10 cellular contexts compared by ENCODE assay signal in the genomic region with DNA sequence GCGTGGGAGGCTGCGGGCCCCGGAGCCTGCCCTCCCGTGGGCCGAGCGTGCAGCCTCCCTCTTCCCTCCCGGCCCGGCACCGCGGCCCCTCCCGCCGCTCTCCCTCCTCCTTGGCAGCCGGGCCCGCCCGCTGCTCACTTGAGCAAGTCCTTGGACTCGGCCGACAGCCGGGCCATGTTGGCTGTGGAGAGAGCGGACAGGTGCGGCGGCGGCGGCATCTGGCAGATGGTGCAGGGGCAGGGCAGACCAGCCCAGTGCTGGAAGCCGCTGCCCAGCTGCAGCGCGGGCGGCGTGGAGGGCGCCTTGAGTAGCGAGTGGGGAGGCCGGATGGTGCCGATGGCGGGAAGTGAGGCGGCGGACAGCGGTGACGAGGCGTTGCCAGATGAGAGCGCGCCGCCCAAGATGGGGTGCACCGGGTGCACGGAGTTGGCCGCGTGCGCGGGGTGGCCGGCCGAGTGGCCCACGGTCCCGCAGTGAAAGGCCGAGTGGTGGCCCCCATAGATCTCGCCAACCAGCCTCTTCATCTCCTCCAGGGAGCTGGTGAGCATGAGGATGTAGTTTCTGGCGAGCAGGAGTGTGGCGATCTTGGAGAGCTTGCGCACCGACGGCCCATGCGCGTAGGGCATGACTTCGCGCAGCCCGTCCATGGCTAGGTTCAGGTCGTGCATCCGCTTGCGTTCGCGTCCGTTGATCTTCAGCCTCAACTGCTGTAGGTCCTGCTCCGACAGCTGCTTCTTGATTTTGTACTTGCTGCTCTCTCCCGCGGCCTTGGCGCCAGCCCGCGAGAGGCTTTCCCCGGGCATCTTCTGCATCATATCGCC. TPM values are rescaled to one million over a fixed set of nuclear protein-coding genes. Genes with fewer than 3 reads are reported as not detected.
DNase-seq lines count a peak whose midpoint lies in the region; ATAC-seq and TF ChIP-seq lines count a peak whose summit lies in the region.
"Had no signal": no experiment of that assay in that cellular context is flagged by ENCODE, and none has a peak within 500 bp of the region (broad histone marks: within the 10 kb centered on the region; RNA-seq: fewer than 3 reads in every experiment).

No MANE protein-coding gene starts in this region.

- no peak overlapping the region for H3K27ac Mint-ChIP-seq in activated naive CD4-positive, alpha-beta T cell treated with anti-CD3 and anti-CD28 coated beads for 36 hours
- H3K27ac Mint-ChIP-seq in CD14-positive monocyte = peak overlapping the region in 1 of 7 donors; percentile 19

- H3K9me3 Mint-ChIP-seq in activated naive CD4-positive, alpha-beta T cell treated with anti-CD3 and anti-CD28 coated beads for 36 hours = no peaks in the 10 kb centered on the region
- H3K9me3 Mint-ChIP-seq in CD14-positive monocyte = peaks cover 0 to 47% (median 22%) of the 10 kb centered on the region in 7 donors

- ATAC-seq in left lung (peak; percentile 56), GM18519 (IDR thresholded peaks at IDR 0.05; ENCODE audit: low FRiP score, unreplicated experiment) (no peak)

- intact Hi-C loops in left ventricle myocardium inferior (cut with micrococcal nuclease) (no loop called here), cardiac septum (cut with DNase I) (no loop called here), left lung (cut with DNase I) (no loop called here), thyroid gland (cut with DNase I) (no loop called here), CD14-positive monocyte (cut with micrococcal nuclease) (no loop called here)
- intact Hi-C loops in activated naive CD4-positive, alpha-beta T cell treated with anti-CD3 and anti-CD28 coated beads for 36 hours (cut with micrococcal nuclease) = loop anchor here (5.0 to 10.0 kb wide), 5 partner anchors 79 to 614 kb away; partner anchors contain the start of gene PERP

- peaks cover 92% of the 10 kb centered on the region for H3K27me3 Mint-ChIP-seq in activated naive CD4-positive, alpha-beta T cell treated with anti-CD3 and anti-CD28 coated beads for 36 hours (ENCODE audit: low read depth)
- H3K27me3 Mint-ChIP-seq in CD14-positive monocyte (ENCODE audit: low read depth in 3 of 3) = peaks cover 98 to 100% (median 98%) of the 10 kb centered on the region in 3 donors

- H3K4me3 ChIP-seq in left ventricle myocardium inferior = peak overlapping the region; percentile 34
- no peak overlapping the region for H3K4me3 ChIP-seq in left lung
- H3K4me3 ChIP-seq in thyroid gland (replicated peaks in 1 of 3) = no peak overlapping the region

- no peak for DNase-seq in left ventricle myocardium inferior
- no peak for DNase-seq in cardiac septum (ENCODE audit: low spot score)
- DNase-seq in activated naive CD4-positive, alpha-beta T cell treated with anti-CD3 and anti-CD28 coated beads for 36 hours = peak; percentile 30
- DNase-seq in left lung = peak in 1 of 2 donors; percentile 83
- DNase-seq in thyroid gland = peak; percentile 26 to 32
- DNase-seq in CD14-positive monocyte (ENCODE audit: low spot score) = no peak
- no peak for DNase-seq in SK-N-DZ (ENCODE audit: low spot score)

- H3K4me1 Mint-ChIP-seq in activated naive CD4-positive, alpha-beta T cell treated with anti-CD3 and anti-CD28 coated beads for 36 hours (ENCODE audit: low read depth) = peaks cover 77% of the 10 kb centered on the region
- H3K4me1 Mint-ChIP-seq in CD14-positive monocyte = peaks cover 51% of the 10 kb centered on the region

- H3K27me3 ChIP-seq in left ventricle myocardium inferior (ENCODE audit: low read depth) = peaks cover 100% of the 10 kb centered on the region
- H3K27me3 ChIP-seq in left lung = peaks cover 100% of the 10 kb centered on the region in 2 donors
- H3K27me3 ChIP-seq in thyroid gland = peaks cover 77% of the 10 kb centered on the region

- peak overlapping the region; percentile 58 for H3K4me3 Mint-ChIP-seq in activated naive CD4-positive, alpha-beta T cell treated with anti-CD3 and anti-CD28 coated beads for 36 hours
- peak overlapping the region in 1 of 2 donors; percentile 89 for H3K4me3 Mint-ChIP-seq in CD14-positive monocyte

- H3K36me3 ChIP-seq in left ventricle myocardium inferior = no peaks in the 10 kb centered on the region
- H3K36me3 ChIP-seq in left lung = no peaks in the 10 kb centered on the region
- H3K36me3 ChIP-seq in thyroid gland = no peaks in the 10 kb centered on the region
- H3K36me3 ChIP-seq: neutrophil had no signal

- TF ChIP-seq POLR2A in thyroid gland (IDR thresholded peaks at IDR 0.05) = no peak

- WGBS in thyroid gland, 2 donors = 5 to 8% methylated on average over 22 to 44 of the region's 77 CpGs

- TF ChIP-seq CTCF in left ventricle myocardium inferior (IDR thresholded peaks at IDR 0.05; ENCODE audit: borderline replicate concordance) (no peak), left lung (IDR thresholded peaks at IDR 0.05) (no peak), thyroid gland (IDR thresholded peaks at IDR 0.05) (no peak), CD14-positive monocyte (IDR thresholded peaks at IDR 0.05) (no peak)

- H3K27ac ChIP-seq in left ventricle myocardium inferior (replicated peaks) = no peak overlapping the region
- no peak overlapping the region for H3K27ac ChIP-seq in left lung
- no peak overlapping the region for H3K27ac ChIP-seq in thyroid gland
- H3K27ac ChIP-seq: neutrophil had no signal

- H3K9me3 ChIP-seq in left ventricle myocardium inferior (replicated peaks) (no peaks in the 10 kb centered on the region), left lung (no peaks in the 10 kb centered on the region), thyroid gland (no peaks in the 10 kb centered on the region)
- H3K9me3 ChIP-seq: neutrophil had no signal

- no peaks in the 10 kb centered on the region for H3K36me3 Mint-ChIP-seq in activated naive CD4-positive, alpha-beta T cell treated with anti-CD3 and anti-CD28 coated beads for 36 hours (ENCODE audit: low read depth)
- peaks cover 0 to 8% of the 10 kb centered on the region in 2 donors for H3K36me3 Mint-ChIP-seq in CD14-positive monocyte

- H3K4me1 ChIP-seq in left ventricle myocardium inferior = peaks cover 58% of the 10 kb centered on the region
- H3K4me1 ChIP-seq in left lung = peaks cover 19 to 39% of the 10 kb centered on the region in 2 donors
- peaks cover 33 to 56% of the 10 kb centered on the region in 2 donors for H3K4me1 ChIP-seq in thyroid gland

- CTCF ChIA-PET in activated naive CD4-positive, alpha-beta T cell treated with anti-CD3 and anti-CD28 coated beads for 36 hours (lab: Charles Lee) = interaction anchor here (0.9 to 1.4 kb wide), 2 partner anchors 96 to 98 kb away, joined by 3 read pairs; no protein-coding TSS in a partner anchor

RNA-seq across cellular contexts. Expression of gene OLIG3, which starts 0.8 kb away (rescaled TPM):
- total RNA-seq in left ventricle myocardium inferior (not detected), cardiac septum (not detected), left lung (not detected), thyroid gland (not detected)
- not detected for total RNA-seq in activated naive CD4-positive, alpha-beta T cell treated with anti-CD3 and anti-CD28 coated beads for 36 hours
- not detected for polyA plus RNA-seq in CD14-positive monocyte
- not detected in 2 replicates for polyA plus RNA-seq in SK-N-DZ (2014; cell fraction: cytosol; rRNA removed)
- not detected in 2 replicates for polyA plus RNA-seq in SK-N-DZ (2014; cell fraction: nucleus; rRNA removed)
- total RNA-seq: epithelial cell of proximal tubule had no signal

Comparison
In these comparisons a context has a peak if more than half of its experiments do, and no peak if none do; other contexts are left out.
1. DNase-seq: peak in activated naive CD4-positive, alpha-beta T cell treated with anti-CD3 and anti-CD28 coated beads for 36 hours (single experiment) and thyroid gland (2 of 2); none in left ventricle myocardium inferior (single experiment), cardiac septum (single experiment), CD14-positive monocyte (single experiment) and SK-N-DZ (single experiment).